In the genomic region with DNA sequence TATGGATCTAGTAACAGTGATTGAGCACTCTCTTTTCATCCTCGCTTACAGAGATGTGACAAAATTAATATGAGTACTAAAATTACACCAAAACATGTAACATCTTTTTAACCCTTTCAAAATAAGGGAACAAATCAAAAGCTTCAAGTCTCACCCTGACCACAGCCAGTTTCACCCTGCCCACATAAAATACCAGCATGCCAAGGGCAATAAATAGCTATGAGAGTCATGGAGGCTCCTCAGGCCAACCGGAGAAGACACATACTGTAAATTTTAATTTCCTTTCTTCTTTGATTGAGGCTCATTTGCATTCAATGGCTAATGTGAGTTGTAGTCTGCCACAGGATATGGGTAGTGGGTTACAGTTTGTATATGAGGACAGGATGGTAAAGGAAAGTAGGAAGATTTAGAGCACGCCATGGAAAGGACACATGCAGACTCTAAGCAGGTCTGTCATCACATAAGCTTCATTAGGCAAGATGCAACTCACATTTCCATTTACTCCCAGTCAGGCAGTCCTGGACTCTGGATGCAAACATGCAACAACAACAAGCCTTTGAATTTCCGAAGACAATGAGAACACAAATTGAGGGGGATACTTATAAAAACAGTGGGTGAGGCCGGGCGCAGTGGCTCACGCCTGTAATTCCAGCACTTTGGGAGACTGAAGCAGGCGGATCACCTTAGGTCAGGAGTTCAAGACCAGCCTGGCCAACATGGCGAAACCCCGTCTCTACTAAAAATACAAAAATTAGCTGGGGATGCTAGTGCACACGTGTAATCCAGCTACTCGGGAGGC, we compare ENCODE assay signal across 1 cellular context.
TF ChIP-seq lines count a peak whose summit lies in the region.

No MANE protein-coding gene starts in this region.

TF ChIP-seq in K562, 482 proteins besides CTCF, POLR2A, EP300 and RAD21:
- TF ChIP-seq KAT7 (CRISPR knock-in tag; IDR thresholded peaks at IDR 0.05; ENCODE audit: borderline replicate concordance) (no peak), CEBPB (tag; IDR thresholded peaks at IDR 0.05) (peak; percentile 16; the same call in 1 of the 2 replicates)
